Comparison of ENCODE assay signal across 11 cellular contexts in the genomic region with DNA sequence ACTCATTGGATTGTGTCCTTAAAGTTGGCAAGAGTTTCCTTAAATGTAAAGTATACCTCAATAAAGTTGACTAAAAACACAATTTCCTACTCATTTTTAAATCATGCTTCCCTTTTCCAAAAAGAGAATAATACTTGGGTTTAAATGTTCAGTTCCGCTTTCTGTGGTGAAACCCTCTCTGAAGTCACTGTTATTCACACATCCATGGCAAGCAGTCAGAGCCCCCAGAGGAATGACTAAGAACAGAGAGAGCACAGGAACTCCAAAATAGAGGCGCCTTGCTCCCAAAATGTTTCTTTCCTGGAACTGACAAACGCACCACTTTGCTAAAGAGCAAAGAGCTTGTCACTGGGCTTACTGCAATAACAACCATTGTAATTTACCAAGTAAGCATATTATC.
DNase-seq lines count a peak whose midpoint lies in the region; ATAC-seq, FAIRE-seq and TF ChIP-seq lines count a peak whose summit lies in the region.
"Had no signal": no experiment of that assay in that cellular context is flagged by ENCODE, and none has a peak within 500 bp of the region (broad histone marks: within the 10 kb centered on the region; RNA-seq: fewer than 3 reads in every experiment).

No MANE protein-coding gene starts in this region.

- H3K9me3 ChIP-seq in osteoblast (ENCODE audit: low read depth, low read length) = no peaks in the 10 kb centered on the region

- no peak for FAIRE-seq in D721Med (lab: Jason Lieb, UNC)
- FAIRE-seq: urothelium cell line had no signal

- no peaks in the 10 kb centered on the region for H3K36me3 ChIP-seq in osteoblast (ENCODE audit: insufficient read depth, low read length)

- H3K4me2 ChIP-seq in osteoblast (ENCODE audit: insufficient read depth, low read length) = peak overlapping the region; percentile 65

- H3K27ac ChIP-seq in osteoblast (ENCODE audit: low read depth, low read length) = peak overlapping the region; percentile 80

- H3K4me1 ChIP-seq in osteoblast (ENCODE audit: insufficient read depth, low read length) = peaks cover 46% of the 10 kb centered on the region

- peak overlapping the region; percentile 45 for H2AFZ ChIP-seq in osteoblast (ENCODE audit: low read length)

- H4K20me1 ChIP-seq in osteoblast (ENCODE audit: insufficient read depth, low read length) = no peaks in the 10 kb centered on the region

- ATAC-seq in GM18505 (IDR thresholded peaks at IDR 0.05; ENCODE audit: unreplicated experiment) = peak; percentile 56
- peak; percentile 57 for ATAC-seq in HG03442 (IDR thresholded peaks at IDR 0.05; ENCODE audit: unreplicated experiment)
- ATAC-seq in HG02678 (IDR thresholded peaks at IDR 0.05; ENCODE audit: unreplicated experiment) = no peak

- no peaks in the 10 kb centered on the region for H3K79me2 ChIP-seq in osteoblast (ENCODE audit: insufficient read depth, low read length)

- H3K4me3 ChIP-seq in cardiac fibroblast (replicated peaks in 1 of 2; ENCODE audit: low read depth in 2 of 2, low read length in 2 of 2) (no peak overlapping the region), osteoblast (ENCODE audit: insufficient read depth, low read length) (peak overlapping the region; percentile 44)

- H3K27me3 ChIP-seq in osteoblast (ENCODE audit: insufficient read depth, low read length) = no peaks in the 10 kb centered on the region

- no peak for TF ChIP-seq POLR2A in GM18505 (IDR thresholded peaks at IDR 0.05; ENCODE audit: borderline replicate concordance, extremely low read depth, insufficient read depth, insufficient read length)

- TF ChIP-seq CTCF in cardiac fibroblast (IDR thresholded peaks at IDR 0.05; ENCODE audit: low read depth, low read length) (no peak), osteoblast (IDR thresholded peaks at IDR 0.05; ENCODE audit: extremely low read depth, low read depth, low read length) (no peak), D721Med (IDR thresholded peaks at IDR 0.05; ENCODE audit: insufficient read depth, missing control alignments) (no peak)

- DNase-seq in cardiac fibroblast (ENCODE audit: low read depth in 2 of 2) = peak; percentile 88 to 93
- peak; percentile 84 for DNase-seq in osteoblast (ENCODE audit: insufficient read length, low spot score, missing footprints)
- DNase-seq in NCI-H1436 treated with DMSO at 0.1 percent for 48 hours (lab: John Stamatoyannopoulos, UW) = no peak
- DNase-seq in NCI-H1048 (lab: John Stamatoyannopoulos, UW) = no peak
- no peak for DNase-seq in D721Med (ENCODE audit: insufficient read length, low spot score)
- DNase-seq: activated T-cell treated with anti-CD3 and anti-CD28 coated beads for 4 hours, foreskin melanocyte had no signal

Comparison
In these comparisons a context has a peak if more than half of its experiments do, and no peak if none do; other contexts are left out.
1. DNase-seq: peak in cardiac fibroblast (2 of 2) and osteoblast (single experiment); none in NCI-H1436 treated with DMSO at 0.1 percent for 48 hours (single experiment), NCI-H1048 (single experiment) and D721Med (single experiment).